ENCODE assay signal across 11 cellular contexts in the genomic region with DNA sequence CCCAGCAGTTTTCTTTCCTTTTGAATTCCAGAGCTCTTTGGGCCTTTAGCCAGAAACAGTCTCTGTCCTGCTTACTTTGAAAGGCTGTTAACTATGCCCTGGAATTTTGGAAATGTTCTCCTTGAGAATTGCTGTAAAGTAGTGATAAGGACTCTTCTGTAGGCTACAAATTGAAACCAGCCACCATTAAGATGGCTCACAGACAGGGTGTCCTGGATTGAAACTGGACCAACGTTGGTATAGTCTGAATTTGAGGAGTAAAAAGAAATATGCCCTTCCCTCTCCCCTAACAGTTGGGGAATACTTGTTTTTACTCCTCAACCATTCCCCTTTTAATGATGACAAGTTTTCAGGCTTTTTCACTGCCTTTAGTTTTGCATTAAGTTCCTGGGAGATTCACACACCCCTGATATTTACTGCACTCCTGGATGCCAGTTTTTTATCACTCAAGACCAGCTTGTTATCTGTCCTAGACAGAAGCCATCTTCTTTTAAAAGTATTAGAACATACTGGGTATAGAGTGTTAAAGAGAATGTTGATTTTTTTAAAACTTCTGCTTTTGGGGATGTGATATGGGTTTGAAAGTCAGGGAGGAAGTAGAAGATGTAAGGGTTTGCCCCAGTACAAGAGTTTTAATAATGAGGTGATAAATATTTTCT. TPM values are rescaled to one million over a fixed set of nuclear protein-coding genes. Genes with fewer than 3 reads are reported as not detected.
DNase-seq lines count a peak whose midpoint lies in the region; ATAC-seq and TF ChIP-seq lines count a peak whose summit lies in the region.
"Had no signal": no experiment of that assay in that cellular context is flagged by ENCODE, and none has a peak within 500 bp of the region (broad histone marks: within the 10 kb centered on the region; RNA-seq: fewer than 3 reads in every experiment).

No MANE protein-coding gene starts in this region.

- H3K9me3 ChIP-seq in OCI-LY7 (ENCODE audit: low read length): peaks cover 13% of the 10 kb centered on the region; the same call in 1 of the 2 replicates
- no peaks in the 10 kb centered on the region for H3K9me3 ChIP-seq in esophagus muscularis mucosa
- H3K9me3 ChIP-seq in smooth muscle cell (replicated peaks; ENCODE audit: low read depth): no peaks in the 10 kb centered on the region

- H2AFZ ChIP-seq in OCI-LY7 (ENCODE audit: low read length) (no peak overlapping the region), smooth muscle cell (ENCODE audit: low read depth) (no peak overlapping the region)

- H3K4me2 ChIP-seq in OCI-LY7 (ENCODE audit: low read length): peak overlapping the region; percentile 37
- peak overlapping the region; percentile 83 for H3K4me2 ChIP-seq in smooth muscle cell

- H3K4me1 Mint-ChIP-seq in T-helper 2 cell treated with Interferon-gamma antibody and Interleukin-4, amounts not matched to agents 5 μg/mL and 100 μg/mL, for 36 hours (ENCODE audit: low read depth): peaks cover 81% of the 10 kb centered on the region

- TF ChIP-seq EP300 in esophagus muscularis mucosa (IDR thresholded peaks at IDR 0.05): no peak

- TF ChIP-seq CTCF in OCI-LY7 (conservative IDR thresholded peaks at IDR 0.05; ENCODE audit: low read length): no peak
- no peak for TF ChIP-seq CTCF in esophagus muscularis mucosa (IDR thresholded peaks at IDR 0.05)
- no peak for TF ChIP-seq CTCF in smooth muscle cell (IDR thresholded peaks at IDR 0.05; ENCODE audit: borderline replicate concordance, insufficient read depth, poor library complexity, severe bottlenecking)

- H3K4me3 Mint-ChIP-seq in T-helper 2 cell treated with Interferon-gamma antibody and Interleukin-4, amounts not matched to agents 5 μg/mL and 100 μg/mL, for 36 hours: peak overlapping the region; percentile 85

- H3K79me2 ChIP-seq in OCI-LY7 (ENCODE audit: insufficient read depth, low read depth, low read length) (peaks cover 100% of the 10 kb centered on the region), smooth muscle cell (ENCODE audit: low read depth) (peaks cover 100% of the 10 kb centered on the region)

- POLR2A ChIA-PET in OCI-LY7 (lab: Charles Lee): interaction anchor here (0.5 to 2.9 kb wide), 10 partner anchors 8 to 384 kb away, joined by 3 to 13 read pairs (median 4); no protein-coding TSS in a partner anchor

- intact Hi-C loops in OCI-LY7 (cut with micrococcal nuclease; ENCODE audit: unreplicated experiment) (no loop called here), esophagus muscularis mucosa (cut with DNase I) (no loop called here)

- no peak for ATAC-seq in HG02571 (IDR thresholded peaks at IDR 0.05; ENCODE audit: unreplicated experiment)

- H3K9me2 ChIP-seq in OCI-LY7 (ENCODE audit: insufficient read depth, low read length): no peaks in the 10 kb centered on the region

- H3K27ac Mint-ChIP-seq in T-helper 2 cell treated with Interferon-gamma antibody and Interleukin-4, amounts not matched to agents 5 μg/mL and 100 μg/mL, for 36 hours: no peak overlapping the region

- peaks cover 20% of the 10 kb centered on the region for H3K36me3 Mint-ChIP-seq in T-helper 2 cell treated with Interferon-gamma antibody and Interleukin-4, amounts not matched to agents 5 μg/mL and 100 μg/mL, for 36 hours (ENCODE audit: low read depth)

- no peak overlapping the region for H3K9ac ChIP-seq in smooth muscle cell (ENCODE audit: low read depth)

- H3K4me1 ChIP-seq in OCI-LY7 (ENCODE audit: insufficient read depth, low read length, poor library complexity, severe bottlenecking): peaks cover 83% of the 10 kb centered on the region
- peaks cover 94 to 100% (median 98%) of the 10 kb centered on the region in 4 donors for H3K4me1 ChIP-seq in esophagus muscularis mucosa
- H3K4me1 ChIP-seq in smooth muscle cell (ENCODE audit: low read depth): peaks cover 72% of the 10 kb centered on the region

- no peak for DNase-seq in T-helper 2 cell treated with Interferon-gamma antibody and Interleukin-4, amounts not matched to agents 5 μg/mL and 100 μg/mL, for 36 hours (ENCODE audit: low spot score)
- no peak for DNase-seq in T-helper 2 cell
- DNase-seq in OCI-LY7 (ENCODE audit: low spot score): no peak
- no peak for DNase-seq in esophagus muscularis mucosa (ENCODE audit: extremely low spot score)
- no peak for DNase-seq in smooth muscle cell (lab: John Stamatoyannopoulos, UW; ENCODE audit: unreplicated experiment)
- DNase-seq in activated CD4-positive, CD25-positive, alpha-beta regulatory T cell treated with anti-CD3 and anti-CD28 coated beads, Interleukin-2, amount 50 U/mL, for 72 hours: no peak
- DNase-seq in stimulated activated CD4-positive, alpha-beta T cell treated with anti-CD3 and anti-CD28 coated beads, Interleukin-4, amount 100 ng/mL, for 4 hours: no peak
- DNase-seq: dermis blood vessel endothelial cell, left cardiac atrium, NCI-H1417 treated with DMSO at 0.1 percent for 48 hours had no signal

- H3K27me3 ChIP-seq in esophagus muscularis mucosa: no peaks in the 10 kb centered on the region
- no peaks in the 10 kb centered on the region for H3K27me3 ChIP-seq in smooth muscle cell (ENCODE audit: low read depth)

- peaks cover 4% of the 10 kb centered on the region for H3K9me3 Mint-ChIP-seq in T-helper 2 cell treated with Interferon-gamma antibody and Interleukin-4, amounts not matched to agents 5 μg/mL and 100 μg/mL, for 36 hours

- no peak for TF ChIP-seq POLR2A in esophagus muscularis mucosa (IDR thresholded peaks at IDR 0.05; ENCODE audit: low read depth)

- H3F3A ChIP-seq in smooth muscle cell (ENCODE audit: low read depth): peaks cover 18% of the 10 kb centered on the region

- peak overlapping the region; percentile 43 for H3K27ac ChIP-seq in OCI-LY7 (ENCODE audit: low read depth, low read length, poor library complexity, severe bottlenecking)
- H3K27ac ChIP-seq in esophagus muscularis mucosa (replicated peaks in 1 of 4): peak overlapping the region; percentile 53 to 73 (median 70)
- H3K27ac ChIP-seq in smooth muscle cell (ENCODE audit: low read depth): no peak overlapping the region

- H3K36me3 ChIP-seq in OCI-LY7 (ENCODE audit: insufficient read depth, low read length) (peaks cover 78% of the 10 kb centered on the region), esophagus muscularis mucosa (no peaks in the 10 kb centered on the region), smooth muscle cell (ENCODE audit: low read depth) (no peaks in the 10 kb centered on the region)

- H4K20me1 ChIP-seq in OCI-LY7 (ENCODE audit: insufficient read depth, low read length): peaks cover 56% of the 10 kb centered on the region
- H4K20me1 ChIP-seq in smooth muscle cell (ENCODE audit: low read depth): peaks cover 100% of the 10 kb centered on the region

- BruUV-seq in OCI-LY7 (replicated peaks; lab: Mats Ljungman, UMichigan): no TSS peak

- 14% methylated on average over 1 of the region's 1 CpG for WGBS in esophagus muscularis mucosa
- WGBS in smooth muscle cell (ENCODE audit: low lambda C conversion rate): 3% methylated on average over 1 of the region's 1 CpG

- CTCF ChIA-PET in OCI-LY7 (lab: Charles Lee; ENCODE audit: unreplicated experiment): interaction anchor here (1.7 kb wide), 1 partner anchor 59 kb away, joined by 9 read pairs; no protein-coding TSS in a partner anchor

- H3K4me3 ChIP-seq in OCI-LY7 (ENCODE audit: low read depth, low read length, poor library complexity, severe bottlenecking) (peak overlapping the region; percentile 5), esophagus muscularis mucosa (peak overlapping the region in 1 of 4 donors; percentile 1), smooth muscle cell (no peak overlapping the region)

- no peaks in the 10 kb centered on the region for H3K27me3 Mint-ChIP-seq in T-helper 2 cell treated with Interferon-gamma antibody and Interleukin-4, amounts not matched to agents 5 μg/mL and 100 μg/mL, for 36 hours (ENCODE audit: low read depth)

RNA-seq across cellular contexts. Expression of a gene that starts 21.9 kb away (rescaled TPM):
- 44.6 and 53.0 TPM in 2 replicates for total RNA-seq in OCI-LY7 (2014; rRNA removed; shearing (Covaris generic))
- total RNA-seq in OCI-LY7 (2022): 168 and 200 TPM in 2 replicates
- 10 to 100 TPM; 20.2 to 28.5 (median 23.0) TPM for total RNA-seq in esophagus muscularis mucosa
- 28.6 and 28.9 TPM in 2 replicates for total RNA-seq in smooth muscle cell
- 17.0 and 23.6 TPM in 2 replicates for polyA plus RNA-seq in smooth muscle cell
